In genomic region chr6:42133926-42134325, GRCh38 we compare ENCODE assay signal across 34 cellular contexts. TPM values are rescaled to one million over a fixed set of nuclear protein-coding genes. Genes with fewer than 3 reads are reported as not detected.
"Had no signal": no experiment of that assay in that cellular context is flagged by ENCODE, and none has a peak within 500 bp of the region (broad histone marks: within the 10 kb centered on the region; RNA-seq: fewer than 3 reads in every experiment).

No MANE protein-coding gene starts in this region.

- H3K9me3 Mint-ChIP-seq: activated CD4-positive, alpha-beta T cell treated with anti-CD3 and anti-CD28 coated beads, Interleukin-2, amount 10 ng/mL, durations not matched to agents 7 days and 5 days; activated CD8-positive, alpha-beta T cell treated with anti-CD3 and anti-CD28 coated beads for 36 hours; activated T-cell treated with anti-CD3 and anti-CD28 coated beads, Interleukin-2, amount 50 U/mL, for 4 hours; activated T-helper 17 cell treated with anti-CD3 and anti-CD28 coated beads, Interleukin-2, amount 50 U/mL, for 72 hours; immature natural killer cell; naive thymus-derived CD8-positive, alpha-beta T cell; type B pancreatic cell had no signal

- H3K4me1 Mint-ChIP-seq: activated T-helper 17 cell treated with anti-CD3 and anti-CD28 coated beads, Interleukin-2, amount 50 U/mL, for 72 hours; immature natural killer cell had no signal

- H3K36me3 ChIP-seq: brain microvascular endothelial cell, gastroesophageal sphincter, spleen, thoracic aorta, uterus had no signal

- H3K27me3 Mint-ChIP-seq: activated CD8-positive, alpha-beta T cell treated with anti-CD3 and anti-CD28 coated beads for 36 hours; type B pancreatic cell had no signal

- H3K27me3 ChIP-seq: brain microvascular endothelial cell, dorsolateral prefrontal cortex, gastroesophageal sphincter, spleen, uterus had no signal

- DNase-seq: activated CD4-positive, alpha-beta T cell treated with anti-CD3 and anti-CD28 coated beads for 1 hour; activated CD4-positive, alpha-beta T cell treated with anti-CD3 and anti-CD28 coated beads, Interleukin-2, amount 10 ng/mL, durations not matched to agents 7 days and 5 days; activated CD8-positive, alpha-beta T cell treated with anti-CD3 and anti-CD28 coated beads for 36 hours; activated gamma-delta T cell treated with Interleukin-2 at 50 U/mL for 16 hours; activated naive CD4-positive, alpha-beta T cell treated with anti-CD3 and anti-CD28 coated beads, Interleukin-2, amount 50 U/mL, for 16 hours; activated T-cell treated with anti-CD3 and anti-CD28 coated beads, Interleukin-2, amount 50 U/mL, for 4 hours; amniotic stem cell; brain microvascular endothelial cell; dorsolateral prefrontal cortex; effector memory CD4-positive, alpha-beta T cell; erythroblast; hypothalamus; immature natural killer cell; midbrain; naive thymus-derived CD8-positive, alpha-beta T cell; right cardiac atrium; spleen; stimulated activated CD4-positive, alpha-beta T cell treated with anti-CD3 and anti-CD28 coated beads, Interleukin-2, amount 100 ng/mL, for 48 hours; stimulated activated naive CD8-positive, alpha-beta T cell treated with anti-CD3 and anti-CD28 coated beads, Interleukin-15, Interleukin-2, amounts not matched to agents 100 U/mL and 50 U/mL, for 24 hours; T-helper 17 cell; T1000; uterus had no signal

- H3K9me3 ChIP-seq: gastroesophageal sphincter, spleen, thoracic aorta, uterus had no signal

- H3K36me3 Mint-ChIP-seq: immature natural killer cell; naive thymus-derived CD8-positive, alpha-beta T cell had no signal

- H3K4me3 ChIP-seq: coronary artery, dorsolateral prefrontal cortex, gastroesophageal sphincter, spleen, thoracic aorta, uterus had no signal

- FAIRE-seq: astrocyte had no signal

- ATAC-seq: activated CD8-positive, alpha-beta T cell treated with anti-CD3 and anti-CD28 coated beads for 36 hours; activated T-cell treated with anti-CD3 and anti-CD28 coated beads, Interleukin-2, amount 50 U/mL, for 4 hours; activated T-helper 17 cell treated with anti-CD3 and anti-CD28 coated beads, Interleukin-2, amount 50 U/mL, for 72 hours; gastroesophageal sphincter; naive thymus-derived CD8-positive, alpha-beta T cell; right cardiac atrium; stimulated activated naive CD8-positive, alpha-beta T cell treated with anti-CD3 and anti-CD28 coated beads, Interleukin-15, Interleukin-2, amounts not matched to agents 100 U/mL and 50 U/mL, for 24 hours; T-helper 17 cell had no signal

- H3K4me3 Mint-ChIP-seq: activated CD4-positive, alpha-beta T cell treated with anti-CD3 and anti-CD28 coated beads, Interleukin-2, amount 10 ng/mL, durations not matched to agents 7 days and 5 days; activated CD8-positive, alpha-beta T cell treated with anti-CD3 and anti-CD28 coated beads for 36 hours; activated T-cell treated with anti-CD3 and anti-CD28 coated beads, Interleukin-2, amount 50 U/mL, for 4 hours; activated T-helper 17 cell treated with anti-CD3 and anti-CD28 coated beads, Interleukin-2, amount 50 U/mL, for 72 hours; immature natural killer cell; naive thymus-derived CD8-positive, alpha-beta T cell; T-helper 17 cell; type B pancreatic cell had no signal

- H3K27ac Mint-ChIP-seq: activated CD4-positive, alpha-beta T cell treated with anti-CD3 and anti-CD28 coated beads, Interleukin-2, amount 10 ng/mL, durations not matched to agents 7 days and 5 days; activated CD8-positive, alpha-beta T cell treated with anti-CD3 and anti-CD28 coated beads for 36 hours; activated T-helper 17 cell treated with anti-CD3 and anti-CD28 coated beads, Interleukin-2, amount 50 U/mL, for 72 hours; immature natural killer cell; naive thymus-derived CD8-positive, alpha-beta T cell; T-helper 17 cell; type B pancreatic cell had no signal

- H3K27ac ChIP-seq: brain microvascular endothelial cell, coronary artery, dorsolateral prefrontal cortex, gastroesophageal sphincter, spleen, thoracic aorta, uterus had no signal

- H3K4me1 ChIP-seq: gastroesophageal sphincter, uterus had no signal

RNA-seq across cellular contexts. Expression of gene C6orf132, which starts 8.5 kb away (rescaled TPM):
- total RNA-seq: cerebellum, T-helper 17 cell had no signal

RNA-seq across cellular contexts. Expression of gene GUCA1A, which starts 39.2 kb away (rescaled TPM):
- total RNA-seq: activated CD4-positive, alpha-beta T cell treated with anti-CD3 and anti-CD28 coated beads, Interleukin-2, amount 10 ng/mL, durations not matched to agents 7 days and 5 days; activated T-cell treated with anti-CD3 and anti-CD28 coated beads, Interleukin-2, amount 50 U/mL, for 4 hours; cardiac septum; fibroblast of villous mesenchyme; lower leg skin; naive thymus-derived CD8-positive, alpha-beta T cell; osteoblast; right cardiac atrium; spleen; subcutaneous adipose tissue; T-helper 17 cell; thoracic aorta had no signal
- polyA plus RNA-seq: immature natural killer cell; naive thymus-derived CD8-positive, alpha-beta T cell; right cardiac atrium had no signal
